Comparison of ENCODE assay signal across 15 cellular contexts in the genomic region with DNA sequence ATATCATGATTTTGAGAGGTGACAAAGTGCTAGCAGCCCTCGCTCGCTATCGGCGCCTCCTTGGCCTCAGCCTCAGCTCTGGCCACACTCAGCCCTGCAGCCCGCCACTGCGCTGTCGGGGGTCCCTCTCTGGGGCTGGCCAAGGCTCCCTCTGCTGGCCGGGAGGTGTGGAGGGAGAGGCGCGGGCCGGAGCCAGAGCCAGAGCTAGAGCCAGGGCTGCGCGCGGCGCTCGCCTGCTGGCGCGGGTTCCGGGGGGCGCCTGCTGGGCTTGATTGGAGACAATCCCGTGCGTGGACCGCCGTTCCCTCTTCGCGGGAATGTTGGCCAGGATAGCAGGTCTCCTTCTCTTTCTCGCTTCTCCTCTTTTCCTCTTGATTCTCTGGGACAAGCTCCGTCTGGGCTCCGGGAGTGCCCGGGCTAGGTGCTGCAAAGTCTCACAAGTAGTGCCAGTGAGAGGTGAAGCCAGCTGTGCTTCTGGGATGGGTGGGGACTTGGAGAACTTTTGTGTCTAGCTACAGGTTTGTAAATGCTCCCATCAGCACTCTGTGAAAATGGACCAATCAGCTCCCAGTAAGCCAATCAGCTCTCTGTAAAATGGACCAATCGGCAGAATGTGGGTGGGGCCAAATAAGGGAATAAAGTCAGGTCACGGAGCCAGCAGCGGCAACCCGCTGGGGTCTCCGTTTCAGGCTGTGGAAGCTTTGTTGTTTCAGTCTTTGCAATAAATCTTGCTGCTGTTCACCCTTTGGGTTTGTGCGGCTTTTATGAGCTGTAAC. TPM values are rescaled to one million over a fixed set of nuclear protein-coding genes. Genes with fewer than 3 reads are reported as not detected.
A peak's percentile ranks its signal among the peaks of the same experiment; 100 is the strongest.
DNase-seq lines count a peak whose midpoint lies in the region; TF ChIP-seq lines count a peak whose summit lies in the region.
"Had no signal": no experiment of that assay in that cellular context is flagged by ENCODE, and none has a peak within 500 bp of the region (broad histone marks: within the 10 kb centered on the region; RNA-seq: fewer than 3 reads in every experiment).

No MANE protein-coding gene starts in this region.

- H3K36me3 Mint-ChIP-seq in progenitor cell of endocrine pancreas (ENCODE audit: insufficient read depth): no peaks in the 10 kb centered on the region
- H3K36me3 Mint-ChIP-seq: activated naive CD8-positive, alpha-beta T cell; CD4-positive, CD25-positive, alpha-beta regulatory T cell had no signal

- H3K4me3 ChIP-seq in OCI-LY1 (ENCODE audit: low read depth, low read length, poor library complexity, severe bottlenecking): no peak overlapping the region
- H3K4me3 ChIP-seq: prostate gland had no signal

- H3K9me3 Mint-ChIP-seq in progenitor cell of endocrine pancreas (ENCODE audit: low read depth): peaks cover 5% of the 10 kb centered on the region

- peak; percentile 31; the same call in 1 of the 2 replicates for TF ChIP-seq CTCF in OCI-LY1 (IDR thresholded peaks at IDR 0.05; ENCODE audit: low read length)
- peak; percentile 73 for TF ChIP-seq CTCF in progenitor cell of endocrine pancreas (IDR thresholded peaks at IDR 0.05; ENCODE audit: unreplicated experiment)

- peak; percentile 6 for DNase-seq in DMS53 (lab: John Stamatoyannopoulos, UW)
- DNase-seq in DMS53 treated with DMSO at 0.1 percent for 48 hours (lab: John Stamatoyannopoulos, UW; ENCODE audit: unreplicated experiment): no peak
- peak; percentile 28 for DNase-seq in iPS DF 19.7 (ENCODE audit: low read depth, low spot score)
- DNase-seq in progenitor cell of endocrine pancreas (ENCODE audit: low spot score, unreplicated experiment): peak; percentile 51
- no peak for DNase-seq in middle frontal gyrus (ENCODE audit: extremely low spot score, low spot score)
- DNase-seq in HCEC 1CT: no peak
- DNase-seq in cerebellar nuclear complex (lab: John Stamatoyannopoulos, UW): no peak
- DNase-seq: activated CD4-positive, alpha-beta T cell treated with anti-CD3 and anti-CD28 coated beads, Interleukin-2, amount 50 U/mL, for 1 hour; CD4-positive, CD25-positive, alpha-beta regulatory T cell; GOT3; NCI-H2029 treated with DMSO at 0.1 percent for 48 hours; NCI-H524 had no signal

- H3K9me2 ChIP-seq in OCI-LY1 (ENCODE audit: low read depth, low read length): no peaks in the 10 kb centered on the region

- no peaks in the 10 kb centered on the region for H3F3A ChIP-seq in OCI-LY1 (ENCODE audit: insufficient read depth, low read length)

- no peaks in the 10 kb centered on the region for H3K4me1 ChIP-seq in OCI-LY1 (ENCODE audit: insufficient read depth, low read length, severe bottlenecking)
- H3K4me1 ChIP-seq: prostate gland had no signal

- no peak overlapping the region for H3K4me2 ChIP-seq in OCI-LY1 (ENCODE audit: low read length)

- no peaks in the 10 kb centered on the region for H3K27me3 Mint-ChIP-seq in progenitor cell of endocrine pancreas
- H3K27me3 Mint-ChIP-seq: activated naive CD8-positive, alpha-beta T cell had no signal

- H3K79me2 ChIP-seq in OCI-LY1 (ENCODE audit: insufficient read depth, low read length): no peaks in the 10 kb centered on the region

- H3K36me3 ChIP-seq in OCI-LY1 (ENCODE audit: insufficient read depth, low read length): no peaks in the 10 kb centered on the region
- H3K36me3 ChIP-seq: prostate gland had no signal

- H2AFZ ChIP-seq in OCI-LY1 (ENCODE audit: low read length): no peak overlapping the region

- H3K27ac Mint-ChIP-seq in progenitor cell of endocrine pancreas: no peak overlapping the region
- H3K27ac Mint-ChIP-seq: activated naive CD8-positive, alpha-beta T cell; CD4-positive, CD25-positive, alpha-beta regulatory T cell had no signal

- peaks cover 5% of the 10 kb centered on the region; the same call in 1 of the 2 replicates for H3K9me3 ChIP-seq in OCI-LY1 (ENCODE audit: low read length)
- H3K9me3 ChIP-seq: prostate gland had no signal

- H4K20me1 ChIP-seq in OCI-LY1 (ENCODE audit: insufficient read depth, low read length): no peaks in the 10 kb centered on the region

- no peak overlapping the region for H3K9ac ChIP-seq in OCI-LY1 (ENCODE audit: low read length)

- H3K4me1 Mint-ChIP-seq in progenitor cell of endocrine pancreas (ENCODE audit: low read depth): no peaks in the 10 kb centered on the region
- H3K4me1 Mint-ChIP-seq: CD4-positive, CD25-positive, alpha-beta regulatory T cell had no signal

- H3K4me3 Mint-ChIP-seq in progenitor cell of endocrine pancreas (ENCODE audit: low read depth): peak overlapping the region; percentile 48
- H3K4me3 Mint-ChIP-seq: activated naive CD8-positive, alpha-beta T cell; CD4-positive, CD25-positive, alpha-beta regulatory T cell had no signal

- no peak overlapping the region for H3K27ac ChIP-seq in OCI-LY1 (ENCODE audit: low read depth, low read length, poor library complexity, severe bottlenecking)
- H3K27ac ChIP-seq: prostate gland had no signal

- no peaks in the 10 kb centered on the region for H3K27me3 ChIP-seq in OCI-LY1 (ENCODE audit: insufficient read depth, low read length)

RNA-seq across cellular contexts. Expression of a gene that starts 43.4 kb away (rescaled TPM):
- 65.5 and 66.1 TPM in 2 replicates for total RNA-seq in progenitor cell of endocrine pancreas

Comparison
In these comparisons a context has a peak if more than half of its experiments do, and no peak if none do; other contexts are left out.
1. DNase-seq: peak in DMS53 (single experiment), iPS DF 19.7 (single experiment) and progenitor cell of endocrine pancreas (single experiment); none in DMS53 treated with DMSO at 0.1 percent for 48 hours (single experiment), middle frontal gyrus (single experiment), HCEC 1CT (single experiment) and cerebellar nuclear complex (0 of 2).